13 cellular contexts compared by ENCODE assay signal in the genomic region with DNA sequence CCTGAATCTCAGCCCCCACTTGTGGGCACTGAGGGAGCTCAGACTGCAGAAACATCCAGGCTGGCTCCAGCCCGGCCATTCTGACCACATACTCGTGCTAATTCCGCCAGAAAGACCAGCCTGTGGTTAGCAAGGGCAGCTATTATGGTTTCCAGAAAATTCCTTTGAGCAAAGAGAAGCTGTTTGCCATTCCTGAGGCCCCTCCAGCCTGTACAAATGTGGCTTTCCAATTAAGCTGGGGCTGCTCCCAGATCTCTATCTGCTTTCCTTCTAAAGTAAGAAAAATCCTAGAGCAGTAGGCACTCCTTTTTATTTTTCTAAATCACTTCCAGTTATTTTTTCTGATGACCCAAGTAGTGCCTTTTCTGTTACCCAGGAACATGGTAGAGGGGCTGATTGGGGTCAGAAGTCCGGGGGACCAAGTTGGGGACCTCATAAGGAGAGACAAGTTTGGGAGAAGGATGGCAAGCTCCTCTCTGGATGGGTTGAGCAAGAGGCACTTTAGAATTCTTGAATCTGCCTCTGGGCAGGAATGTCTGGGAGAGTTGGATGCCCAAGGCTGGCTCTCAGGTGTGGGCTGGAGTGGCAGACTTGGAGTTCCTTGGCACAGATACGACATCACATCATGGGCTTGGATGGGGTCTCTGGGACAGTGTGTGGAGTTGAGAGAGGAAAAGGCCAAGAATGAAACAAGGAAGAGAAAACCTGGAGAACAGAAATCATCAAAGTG.
DNase-seq lines count a peak whose midpoint lies in the region; TF ChIP-seq lines count a peak whose summit lies in the region.
"Had no signal": no experiment of that assay in that cellular context is flagged by ENCODE, and none has a peak within 500 bp of the region (broad histone marks: within the 10 kb centered on the region; RNA-seq: fewer than 3 reads in every experiment).

No MANE protein-coding gene starts in this region.

- H3K4me1 ChIP-seq in smooth muscle cell (ENCODE audit: low read depth) = no peaks in the 10 kb centered on the region
- H3K4me1 ChIP-seq: pancreas had no signal

- peak overlapping the region; percentile 45 for H3K4me2 ChIP-seq in smooth muscle cell

- no peak for TF ChIP-seq CTCF in fibroblast of the aortic adventitia (IDR thresholded peaks at IDR 0.05; ENCODE audit: insufficient read depth, low read length)
- no peak for TF ChIP-seq CTCF in smooth muscle cell (IDR thresholded peaks at IDR 0.05; ENCODE audit: borderline replicate concordance, insufficient read depth, poor library complexity, severe bottlenecking)

- H3K9ac ChIP-seq in smooth muscle cell (ENCODE audit: low read depth) = no peak overlapping the region

- H3K4me3 ChIP-seq in fibroblast of the aortic adventitia (ENCODE audit: low read depth, low read length) (no peak overlapping the region), smooth muscle cell (no peak overlapping the region)
- H3K4me3 ChIP-seq: pancreas, SK-N-MC had no signal

- H3K27ac ChIP-seq in smooth muscle cell (ENCODE audit: low read depth) = peak overlapping the region; percentile 48
- H3K27ac ChIP-seq: pancreas, SK-N-MC had no signal

- H3K79me2 ChIP-seq in smooth muscle cell (ENCODE audit: low read depth) = no peaks in the 10 kb centered on the region

- DNase-seq in ELR (ENCODE audit: low read depth) (peak; percentile 58), SW480 (ENCODE audit: low spot score) (peak; percentile 86), fibroblast of the aortic adventitia (ENCODE audit: low read depth) (peak; percentile 51), smooth muscle cell (lab: John Stamatoyannopoulos, UW; ENCODE audit: unreplicated experiment) (no peak), NCI-H446 treated with DMSO at 0.1 percent for 48 hours (lab: John Stamatoyannopoulos, UW) (no peak), NCI-H1092 treated with DMSO at 0.1 percent for 48 hours (lab: John Stamatoyannopoulos, UW) (no peak)
- DNase-seq in stimulated activated CD4-positive, alpha-beta T cell treated with anti-CD3 and anti-CD28 coated beads, Interleukin-4, amount 100 ng/mL, for 1 hour = no peak
- DNase-seq: activated naive CD4-positive, alpha-beta T cell treated with anti-CD3 and anti-CD28 coated beads, Interleukin-2, amount 10 ng/mL, durations not matched to agents 7 days and 5 days; H7; NCI-H1105; NCI-H82; pancreas had no signal

- H3K9me3 ChIP-seq in smooth muscle cell (replicated peaks; ENCODE audit: low read depth) = no peaks in the 10 kb centered on the region
- H3K9me3 ChIP-seq: pancreas had no signal

- H3F3A ChIP-seq in smooth muscle cell (ENCODE audit: low read depth) = peaks cover 13% of the 10 kb centered on the region

- H2AFZ ChIP-seq in smooth muscle cell (ENCODE audit: low read depth) = no peak overlapping the region

- WGBS in smooth muscle cell (ENCODE audit: low lambda C conversion rate) = 38% methylated on average over 5 of the region's 5 CpGs

- H3K36me3 ChIP-seq in smooth muscle cell (ENCODE audit: low read depth) = no peaks in the 10 kb centered on the region
- H3K36me3 ChIP-seq: pancreas had no signal

- H4K20me1 ChIP-seq in smooth muscle cell (ENCODE audit: low read depth) = no peaks in the 10 kb centered on the region

- peaks cover 4% of the 10 kb centered on the region for H3K27me3 ChIP-seq in smooth muscle cell (ENCODE audit: low read depth)

Comparison
In these comparisons a context has a peak if more than half of its experiments do, and no peak if none do; other contexts are left out.
1. DNase-seq: peak in ELR (single experiment), SW480 (single experiment) and fibroblast of the aortic adventitia (single experiment); none in smooth muscle cell (single experiment), NCI-H446 treated with DMSO at 0.1 percent for 48 hours (single experiment), stimulated activated CD4-positive, alpha-beta T cell treated with anti-CD3 and anti-CD28 coated beads, Interleukin-4, amount 100 ng/mL, for 1 hour (single experiment) and NCI-H1092 treated with DMSO at 0.1 percent for 48 hours (single experiment).